In the genomic region with DNA sequence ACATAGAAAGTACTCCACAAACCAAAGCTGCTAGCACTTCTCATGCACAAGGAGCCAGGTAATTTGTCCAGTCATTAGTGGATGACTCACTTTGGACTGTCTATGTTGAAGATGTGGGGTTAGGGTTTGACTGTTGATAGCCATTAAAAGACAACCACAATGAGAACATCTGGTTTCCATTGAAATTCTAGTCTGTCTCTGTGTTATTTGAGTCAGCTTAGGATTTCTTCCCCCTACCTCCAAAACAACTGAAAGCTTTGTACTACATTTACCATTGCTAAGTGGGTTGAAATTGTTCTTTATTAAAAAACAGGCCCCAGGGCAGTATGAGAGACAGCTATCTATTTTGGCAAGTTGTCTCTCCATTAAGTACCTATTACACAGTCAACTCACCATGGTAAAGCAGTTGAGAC, we compare ENCODE assay signal across 11 cellular contexts. TPM values are rescaled to one million over a fixed set of nuclear protein-coding genes. Genes with fewer than 3 reads are reported as not detected.
DNase-seq lines count a peak whose midpoint lies in the region; ATAC-seq, FAIRE-seq and TF ChIP-seq lines count a peak whose summit lies in the region.
"Had no signal": no experiment of that assay in that cellular context is flagged by ENCODE, and none has a peak within 500 bp of the region (broad histone marks: within the 10 kb centered on the region; RNA-seq: fewer than 3 reads in every experiment).

No MANE protein-coding gene starts in this region.

- no peaks in the 10 kb centered on the region for H3K9me3 Mint-ChIP-seq in mesothelial cell of epicardium

- no peak for TF ChIP-seq CTCF in mesothelial cell of epicardium (IDR thresholded peaks at IDR 0.05; ENCODE audit: unreplicated experiment)

- peaks cover 2% of the 10 kb centered on the region for H3K4me1 Mint-ChIP-seq in mesothelial cell of epicardium

- H3K4me3 Mint-ChIP-seq in mesothelial cell of epicardium, result no peak overlapping the region

- H3K36me3 Mint-ChIP-seq in mesothelial cell of epicardium, result no peaks in the 10 kb centered on the region

- no peaks in the 10 kb centered on the region for H3K27me3 Mint-ChIP-seq in mesothelial cell of epicardium (ENCODE audit: low read depth)

- peak overlapping the region; percentile 39 for H3K27ac Mint-ChIP-seq in mesothelial cell of epicardium

- FAIRE-seq in urothelium cell line (lab: Jason Lieb, UNC), result no peak

- DNase-seq in NCI-H2227 treated with DMSO at 0.1 percent for 48 hours (lab: John Stamatoyannopoulos, UW) (peak; percentile 40), NCI-H2227 (lab: John Stamatoyannopoulos, UW; ENCODE audit: unreplicated experiment) (no peak), HS-5 (ENCODE audit: low read depth) (peak; percentile 75), mesothelial cell of epicardium (ENCODE audit: low spot score in 2 of 2, unreplicated experiment in 2 of 2) (no peak), urothelium cell line (ENCODE audit: low spot score) (no peak), KG1 (lab: John Stamatoyannopoulos, UW) (no peak)
- DNase-seq: ACHN, left ventricle myocardium superior, NCI-H446 had no signal

- peak; percentile 69 for ATAC-seq in GM21717 (IDR thresholded peaks at IDR 0.05; ENCODE audit: unreplicated experiment)
- ATAC-seq in GM21528 (IDR thresholded peaks at IDR 0.05; ENCODE audit: low FRiP score, unreplicated experiment), result no peak
- ATAC-seq: left ventricle myocardium superior had no signal

RNA-seq across cellular contexts. Expression of a gene that starts 50.2 kb away (rescaled TPM):
- total RNA-seq in mesothelial cell of epicardium, result 7.7 to 10.8 TPM (median 10.4 TPM) in 3 replicates

Comparison
In these comparisons a context has a peak if more than half of its experiments do, and no peak if none do; other contexts are left out.
1. DNase-seq: peak in NCI-H2227 treated with DMSO at 0.1 percent for 48 hours (single experiment) and HS-5 (single experiment); none in NCI-H2227 (single experiment), mesothelial cell of epicardium (0 of 2), urothelium cell line (single experiment) and KG1 (single experiment).